ENCODE assay signal across 1 cellular context in the genomic region with DNA sequence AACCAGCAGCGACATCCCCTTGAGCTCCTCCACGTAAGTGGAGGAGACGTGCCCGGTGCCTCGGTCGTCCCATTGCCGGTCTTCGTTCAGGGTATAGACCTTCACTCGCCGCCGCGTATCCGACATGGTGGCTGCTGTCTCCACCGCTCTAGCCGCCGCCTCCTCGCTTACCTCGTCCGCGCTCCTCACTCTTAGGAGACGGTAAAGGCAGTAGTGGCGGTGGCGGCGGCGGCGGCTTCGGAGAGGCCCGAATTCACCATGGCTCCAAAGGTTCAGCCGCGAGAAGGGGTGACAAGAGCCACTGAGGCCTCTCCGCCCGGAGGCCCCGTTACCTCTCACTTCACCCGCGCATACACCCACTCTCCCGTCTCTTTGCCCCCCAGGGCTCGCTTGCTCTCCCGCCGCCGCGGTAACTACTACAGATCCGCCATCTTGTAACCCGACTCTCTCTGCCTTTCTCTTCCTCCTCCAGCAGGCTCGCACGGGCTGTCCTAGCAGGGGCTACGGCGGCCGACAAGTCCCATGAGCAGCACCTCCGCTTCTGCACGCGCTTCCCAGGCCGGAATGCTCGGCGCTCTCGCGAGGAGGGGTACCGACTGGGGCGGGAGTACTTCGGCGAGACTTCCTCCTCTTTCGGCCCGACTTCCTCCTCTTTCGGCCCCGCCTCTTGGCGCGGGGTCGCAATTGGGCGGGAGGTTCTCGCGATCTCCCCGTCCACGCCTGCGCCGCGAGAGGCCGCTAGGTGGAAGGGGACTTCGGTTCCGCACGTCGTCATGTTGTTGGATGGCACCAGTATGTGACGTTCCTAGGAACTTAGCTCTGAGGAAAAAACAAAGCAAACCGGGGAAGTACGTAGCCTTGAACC.
TF ChIP-seq lines count a peak whose summit lies in the region.

PPP4R3B (minus strand) TSS at position 463 of the 865 bp plus-strand sequence; CDS start at position 126, 337 bp downstream.

TF ChIP-seq in HepG2, 621 proteins besides CTCF, POLR2A, EP300 and RAD21 (continued from another document and continues in another):
- TF ChIP-seq ZKSCAN5 (CRISPR knock-in tag; IDR thresholded peaks at IDR 0.05) (0 out of 2 replicates have a peak, but pooled peaks have one; percentile 16), ZSCAN29 (CRISPR knock-in tag; conservative IDR thresholded peaks at IDR 0.05) (no peak; the same call in 1 of the 2 replicates), BRCA1 (CRISPR knock-in tag; IDR thresholded peaks at IDR 0.05) (no peak; the same call in 1 of the 2 replicates), TP53 (CRISPR knock-in tag; conservative IDR thresholded peaks at IDR 0.05) (peak; percentile 92; the same call in 1 of the 2 replicates), ATF7-NPFF (CRISPR knock-in tag; IDR thresholded peaks at IDR 0.05; ENCODE audit: low read depth) (peak; percentile 81), MED13 (CRISPR knock-in tag; IDR thresholded peaks at IDR 0.05) (peak; percentile 74), RNF2 (conservative IDR thresholded peaks at IDR 0.05; ENCODE audit: low read depth) (no peak), U2AF1 (optimal IDR thresholded peaks at IDR 0.05; ENCODE audit: low read depth, low read length) (peak; percentile 15), HHEX (CRISPR knock-in tag; IDR thresholded peaks at IDR 0.05) (no peak), SRSF9 (IDR thresholded peaks at IDR 0.05; ENCODE audit: borderline replicate concordance, insufficient read depth, low read depth, low read length, poor library complexity, severe bottlenecking) (no peak), FUBP1 (CRISPR knock-in tag; IDR thresholded peaks at IDR 0.05; ENCODE audit: borderline replicate concordance) (no peak; the same call in 1 of the 2 replicates), CEBPG (CRISPR knock-in tag; IDR thresholded peaks at IDR 0.05) (peak; percentile 57), MYC (CRISPR knock-in tag; IDR thresholded peaks at IDR 0.05; ENCODE audit: borderline replicate concordance) (peak; percentile 99), MBNL3 (CRISPR knock-in tag; conservative IDR thresholded peaks at IDR 0.05) (no peak; the same call in 1 of the 2 replicates), ZSCAN21 (CRISPR knock-in tag; IDR thresholded peaks at IDR 0.05; ENCODE audit: borderline replicate concordance) (no peak; the same call in none of the 2 replicates), ZNF292 (CRISPR knock-in tag; IDR thresholded peaks at IDR 0.05; ENCODE audit: borderline replicate concordance, low read depth) (peak; percentile 41; the same call in 1 of the 2 replicates), PAF1 (CRISPR knock-in tag; IDR thresholded peaks at IDR 0.05) (no peak), ZBTB1 (CRISPR knock-in tag; IDR thresholded peaks at IDR 0.05; ENCODE audit: borderline replicate concordance) (no peak), NFAT5 (CRISPR knock-in tag; IDR thresholded peaks at IDR 0.05) (no peak), SSRP1 (CRISPR knock-in tag; IDR thresholded peaks at IDR 0.05) (peak; percentile 70), CBFB (CRISPR knock-in tag; IDR thresholded peaks at IDR 0.05) (peak; percentile 96), ZBTB38 (CRISPR knock-in tag; IDR thresholded peaks at IDR 0.05) (peak; percentile 97), ZNF749 (CRISPR knock-in tag; IDR thresholded peaks at IDR 0.05; ENCODE audit: borderline replicate concordance) (peak; percentile 72; the same call in 1 of the 2 replicates), ZNF678 (CRISPR knock-in tag; IDR thresholded peaks at IDR 0.05) (peak; percentile 33; the same call in 1 of the 2 replicates), MEF2D (CRISPR knock-in tag; IDR thresholded peaks at IDR 0.05) (peak; percentile 88), ZNF597 (CRISPR knock-in tag; IDR thresholded peaks at IDR 0.05) (no peak), BCLAF1 (IDR thresholded peaks at IDR 0.05) (no peak), ARID2 (CRISPR knock-in tag; IDR thresholded peaks at IDR 0.05; ENCODE audit: borderline replicate concordance) (0 out of 2 replicates have a peak, but pooled peaks have one; percentile 44), SYNCRIP (IDR thresholded peaks at IDR 0.05; ENCODE audit: insufficient read depth, low read depth, low read length) (no peak), ZNF264 (CRISPR knock-in tag; IDR thresholded peaks at IDR 0.05) (peak; percentile 72; the same call in 1 of the 2 replicates), KLF11 (CRISPR knock-in tag; IDR thresholded peaks at IDR 0.05) (peak; percentile 92), FOXP1 (IDR thresholded peaks at IDR 0.05) (no peak), FOXP1 (CRISPR knock-in tag; IDR thresholded peaks at IDR 0.05) (peak; percentile 44; the same call in 1 of the 2 replicates)
- TF ChIP-seq, protein P1, sequence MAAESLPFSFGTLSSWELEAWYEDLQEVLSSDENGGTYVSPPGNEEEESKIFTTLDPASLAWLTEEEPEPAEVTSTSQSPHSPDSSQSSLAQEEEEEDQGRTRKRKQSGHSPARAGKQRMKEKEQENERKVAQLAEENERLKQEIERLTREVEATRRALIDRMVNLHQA (CRISPR knock-in tag; IDR thresholded peaks at IDR 0.05) = peak; percentile 91
- TF ChIP-seq, protein P2, sequence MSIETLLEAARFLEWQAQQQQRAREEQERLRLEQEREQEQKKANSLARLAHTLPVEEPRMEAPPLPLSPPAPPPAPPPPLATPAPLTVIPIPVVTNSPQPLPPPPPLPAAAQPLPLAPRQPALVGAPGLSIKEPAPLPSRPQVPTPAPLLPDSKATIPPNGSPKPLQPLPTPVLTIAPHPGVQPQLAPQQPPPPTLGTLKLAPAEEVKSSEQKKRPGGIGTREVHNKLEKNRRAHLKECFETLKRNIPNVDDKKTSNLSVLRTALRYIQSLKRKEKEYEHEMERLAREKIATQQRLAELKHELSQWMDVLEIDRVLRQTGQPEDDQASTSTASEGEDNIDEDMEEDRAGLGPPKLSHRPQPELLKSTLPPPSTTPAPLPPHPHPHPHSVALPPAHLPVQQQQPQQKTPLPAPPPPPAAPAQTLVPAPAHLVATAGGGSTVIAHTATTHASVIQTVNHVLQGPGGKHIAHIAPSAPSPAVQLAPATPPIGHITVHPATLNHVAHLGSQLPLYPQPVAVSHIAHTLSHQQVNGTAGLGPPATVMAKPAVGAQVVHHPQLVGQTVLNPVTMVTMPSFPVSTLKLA (IDR thresholded peaks at IDR 0.05) = peak; percentile 89
